In the genomic region with DNA sequence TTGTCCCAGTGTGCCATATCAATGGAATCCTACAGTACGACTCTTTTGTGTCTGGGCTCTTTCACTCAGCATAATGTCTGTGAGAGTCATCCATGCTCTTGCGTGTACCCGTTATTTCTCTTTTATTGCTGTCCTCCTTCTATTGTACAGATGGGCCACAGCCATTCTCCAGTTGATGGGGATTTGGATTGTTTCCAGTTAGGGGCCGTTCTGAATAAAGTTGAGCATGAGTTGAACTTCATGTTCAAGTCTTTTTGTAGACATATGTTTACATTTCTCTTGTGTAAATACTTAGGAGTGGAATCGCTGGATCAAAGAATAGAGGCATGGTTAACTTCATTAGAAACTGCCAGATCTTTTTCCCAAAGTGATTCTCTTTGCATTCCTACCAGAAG, we compare ENCODE assay signal across 15 cellular contexts. TPM values are rescaled to one million over a fixed set of nuclear protein-coding genes. Genes with fewer than 3 reads are reported as not detected.
"Had no signal": no experiment of that assay in that cellular context is flagged by ENCODE, and none has a peak within 500 bp of the region (broad histone marks: within the 10 kb centered on the region; RNA-seq: fewer than 3 reads in every experiment).

No MANE protein-coding gene starts in this region.

- ATAC-seq: activated CD8-positive, alpha-beta T cell treated with anti-CD3 and anti-CD28 coated beads, Interleukin-2, amount 10 ng/mL, durations not matched to agents 7 days and 5 days; WTC11 had no signal

- H3K9me3 ChIP-seq: stomach, testis, upper lobe of right lung had no signal

- H3K4me1 Mint-ChIP-seq: nephron progenitor cell, WTC11 had no signal

- H3K4me1 ChIP-seq: testis had no signal

- H3K27ac ChIP-seq: stomach, testis, upper lobe of right lung had no signal

- H3K4me3 ChIP-seq: stomach, testis, upper lobe of right lung had no signal

- H3K36me3 Mint-ChIP-seq: activated naive CD4-positive, alpha-beta T cell treated with anti-CD3 and anti-CD28 coated beads, Interleukin-2, amount 50 U/mL, for 72 hours; WTC11 had no signal

- H3K36me3 ChIP-seq: stomach, upper lobe of right lung had no signal

- FAIRE-seq: colon had no signal

- H3K27me3 ChIP-seq: testis had no signal

- DNase-seq: activated CD4-positive, alpha-beta T cell treated with anti-CD3 and anti-CD28 coated beads for 48 hours; activated CD8-positive, alpha-beta memory T cell treated with anti-CD3 and anti-CD28 coated beads, Interleukin-2, amount 50 U/mL, for 4 hours; activated CD8-positive, alpha-beta T cell treated with anti-CD3 and anti-CD28 coated beads, Interleukin-2, amount 10 ng/mL, durations not matched to agents 7 days and 5 days; activated effector memory CD4-positive, alpha-beta T cell treated with anti-CD3 and anti-CD28 coated beads, Interleukin-2, amount 50 U/mL, for 16 hours; activated T-cell treated with anti-CD3 and anti-CD28 coated beads, Interleukin-2, amount 50 U/mL, for 48 hours; nephron progenitor cell; occipital lobe; stimulated activated CD4-positive, alpha-beta T cell treated with anti-CD3 and anti-CD28 coated beads, Interleukin-1b, Interleukin-23, amount 100 ng/mL, for 48 hours; stomach; upper lobe of right lung had no signal

- H3K27ac Mint-ChIP-seq: activated CD8-positive, alpha-beta T cell treated with anti-CD3 and anti-CD28 coated beads, Interleukin-2, amount 10 ng/mL, durations not matched to agents 7 days and 5 days; activated naive CD4-positive, alpha-beta T cell treated with anti-CD3 and anti-CD28 coated beads, Interleukin-2, amount 50 U/mL, for 72 hours; nephron progenitor cell; progenitor cell of endocrine pancreas; WTC11 had no signal

- H3K4me3 Mint-ChIP-seq: activated CD8-positive, alpha-beta T cell treated with anti-CD3 and anti-CD28 coated beads, Interleukin-2, amount 10 ng/mL, durations not matched to agents 7 days and 5 days; nephron progenitor cell; WTC11 had no signal

RNA-seq across cellular contexts. Expression of gene MYO1H, which starts 38.4 kb away (rescaled TPM):
- total RNA-seq: activated CD8-positive, alpha-beta T cell treated with anti-CD3 and anti-CD28 coated beads, Interleukin-2, amount 10 ng/mL, durations not matched to agents 7 days and 5 days; activated naive CD4-positive, alpha-beta T cell treated with anti-CD3 and anti-CD28 coated beads, Interleukin-2, amount 50 U/mL, for 72 hours; stomach had no signal
